10 cellular contexts compared by ENCODE assay signal in the genomic region with DNA sequence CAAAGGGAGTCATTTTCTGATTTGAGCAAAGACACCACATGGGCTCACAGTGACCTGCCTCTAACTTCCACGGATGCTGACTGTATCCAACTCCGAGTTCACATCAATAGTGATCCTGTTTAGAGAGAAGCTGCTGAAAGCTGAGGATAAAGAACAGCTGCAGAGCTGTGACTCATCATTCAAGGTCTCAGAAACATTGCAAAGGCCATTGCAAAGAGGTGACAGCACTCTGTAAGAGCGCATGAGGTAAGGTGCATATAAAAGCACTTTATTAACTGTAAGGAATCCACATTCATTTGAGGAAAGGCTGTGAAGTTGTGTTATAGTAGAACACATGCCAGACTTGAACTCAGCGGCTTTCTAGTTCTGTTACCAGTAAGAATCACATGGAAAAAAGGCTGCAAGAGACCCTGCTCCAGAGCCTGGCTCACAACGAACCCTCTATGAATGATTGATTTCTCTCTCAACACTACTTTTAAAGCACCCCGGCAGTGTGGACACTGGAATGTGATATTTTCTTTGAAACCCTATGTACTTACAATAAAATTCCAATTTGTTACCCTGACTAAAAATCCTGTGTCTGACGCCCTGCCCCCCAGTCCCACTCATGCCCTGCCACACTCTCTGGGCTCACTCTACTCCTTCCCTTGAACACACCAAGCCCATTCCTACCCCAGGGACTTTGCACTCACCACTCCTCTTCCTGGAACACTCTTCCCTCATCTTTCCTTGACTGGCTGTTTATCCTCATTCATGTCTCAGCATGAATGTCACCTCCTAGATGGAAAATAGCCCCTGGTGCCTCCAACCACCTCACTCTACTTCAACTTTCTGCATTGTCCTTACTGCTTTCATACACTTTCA.
A peak's percentile ranks its signal among the peaks of the same experiment; 100 is the strongest.
DNase-seq lines count a peak whose midpoint lies in the region; ATAC-seq and TF ChIP-seq lines count a peak whose summit lies in the region.
"Had no signal": no experiment of that assay in that cellular context is flagged by ENCODE, and none has a peak within 500 bp of the region (broad histone marks: within the 10 kb centered on the region; RNA-seq: fewer than 3 reads in every experiment).

No MANE protein-coding gene starts in this region.

- peak; percentile 75 for DNase-seq in DMS53 treated with DMSO at 0.1 percent for 48 hours (lab: John Stamatoyannopoulos, UW; ENCODE audit: unreplicated experiment)
- peak; percentile 5 for DNase-seq in NCI-H2227 (lab: John Stamatoyannopoulos, UW; ENCODE audit: unreplicated experiment)
- DNase-seq in mucosa of descending colon: peak in 1 of 3 donors; percentile 64
- DNase-seq in CD4-positive, alpha-beta T cell: no peak
- no peak for DNase-seq in NCI-H1436 (lab: John Stamatoyannopoulos, UW)
- DNase-seq in NCI-H1417 treated with DMSO at 0.1 percent for 48 hours (lab: John Stamatoyannopoulos, UW): no peak
- DNase-seq: aorta had no signal

- CTCF ChIA-PET in CD4-positive, alpha-beta T cell (lab: Charles Lee): no interaction called here

- peaks cover 5% of the 10 kb centered on the region for H3K27me3 Mint-ChIP-seq in CD4-positive, alpha-beta T cell
- H3K27me3 Mint-ChIP-seq: stimulated activated naive CD8-positive, alpha-beta T cell treated with anti-CD3 and anti-CD28 coated beads, Interleukin-15, Interleukin-2, amounts not matched to agents 100 ng/mL and 50 ng/mL, for 24 hours had no signal

- H3K4me3 ChIP-seq in duodenal mucosa (ENCODE audit: low read depth in 1 of 2, low read length in 2 of 2): peak overlapping the region; percentile 10 to 17
- H3K4me3 ChIP-seq in mucosa of descending colon: no peak overlapping the region

- H3K9me3 ChIP-seq in duodenal mucosa (ENCODE audit: control insufficient read depth in 1 of 2, low read length in 2 of 2) (no peaks in the 10 kb centered on the region), mucosa of descending colon (no peaks in the 10 kb centered on the region)
- H3K9me3 ChIP-seq in CD4-positive, alpha-beta T cell (ENCODE audit: control insufficient read depth, low read length): no peaks in the 10 kb centered on the region

- H3K9ac ChIP-seq in duodenal mucosa (ENCODE audit: low read depth in 1 of 2, low read length in 2 of 2): no peak overlapping the region

- intact Hi-C loops in mucosa of descending colon (cut with DNase I, micrococcal nuclease): no loop called here
- intact Hi-C loops in CD4-positive, alpha-beta T cell (cut with DNase I, micrococcal nuclease): no loop called here

- ATAC-seq in mucosa of descending colon: peak; percentile 81
- no peak for ATAC-seq in CD4-positive, alpha-beta T cell (ENCODE audit: poor library complexity)
- no peak for ATAC-seq in GM21526 (IDR thresholded peaks at IDR 0.05; ENCODE audit: low FRiP score, unreplicated experiment)

- H3K4me1 ChIP-seq in duodenal mucosa (ENCODE audit: control insufficient read depth in 1 of 2, insufficient read depth in 2 of 2, low read length in 2 of 2) (peaks cover 20 to 22% of the 10 kb centered on the region in 2 donors), mucosa of descending colon (ENCODE audit: low read depth) (peaks cover 17% of the 10 kb centered on the region)

- POLR2A ChIA-PET in CD4-positive, alpha-beta T cell (lab: Charles Lee): no interaction called here

- TF ChIP-seq CTCF in mucosa of descending colon (IDR thresholded peaks at IDR 0.05): no peak
- no peak for TF ChIP-seq CTCF in CD4-positive, alpha-beta T cell (IDR thresholded peaks at IDR 0.05)

- H3K4me3 Mint-ChIP-seq in CD4-positive, alpha-beta T cell: no peak overlapping the region
- H3K4me3 Mint-ChIP-seq: stimulated activated naive CD8-positive, alpha-beta T cell treated with anti-CD3 and anti-CD28 coated beads, Interleukin-15, Interleukin-2, amounts not matched to agents 100 ng/mL and 50 ng/mL, for 24 hours had no signal

- H3K36me3 ChIP-seq in duodenal mucosa (ENCODE audit: control insufficient read depth in 1 of 2, insufficient read depth in 2 of 2, low read length in 2 of 2) (no peaks in the 10 kb centered on the region), mucosa of descending colon (ENCODE audit: low read depth) (no peaks in the 10 kb centered on the region)

- H3K27ac ChIP-seq in duodenal mucosa (ENCODE audit: low read depth, low read length): no peak overlapping the region
- H3K27ac ChIP-seq in CD4-positive, alpha-beta T cell (ENCODE audit: low read depth, low read length): no peak overlapping the region

- no peaks in the 10 kb centered on the region for H3K36me3 Mint-ChIP-seq in CD4-positive, alpha-beta T cell (ENCODE audit: low read depth)

- no peaks in the 10 kb centered on the region for H3K9me3 Mint-ChIP-seq in CD4-positive, alpha-beta T cell
- H3K9me3 Mint-ChIP-seq: stimulated activated naive CD8-positive, alpha-beta T cell treated with anti-CD3 and anti-CD28 coated beads, Interleukin-15, Interleukin-2, amounts not matched to agents 100 ng/mL and 50 ng/mL, for 24 hours had no signal

- no peaks in the 10 kb centered on the region for H3K4me1 Mint-ChIP-seq in CD4-positive, alpha-beta T cell (ENCODE audit: low read depth)

- no peaks in the 10 kb centered on the region for H3K27me3 ChIP-seq in duodenal mucosa (ENCODE audit: control insufficient read depth in 1 of 2, insufficient read depth in 2 of 2, low read length in 2 of 2)
- H3K27me3 ChIP-seq in CD4-positive, alpha-beta T cell (ENCODE audit: control insufficient read depth, insufficient read depth, low read length): no peaks in the 10 kb centered on the region

- no peak overlapping the region for H3K27ac Mint-ChIP-seq in CD4-positive, alpha-beta T cell
- H3K27ac Mint-ChIP-seq: stimulated activated naive CD8-positive, alpha-beta T cell treated with anti-CD3 and anti-CD28 coated beads, Interleukin-15, Interleukin-2, amounts not matched to agents 100 ng/mL and 50 ng/mL, for 24 hours had no signal

Comparison
In these comparisons a context has a peak if more than half of its experiments do, and no peak if none do; other contexts are left out.
1. DNase-seq: peak in DMS53 treated with DMSO at 0.1 percent for 48 hours (single experiment) and NCI-H2227 (single experiment); none in CD4-positive, alpha-beta T cell (0 of 10), NCI-H1436 (single experiment) and NCI-H1417 treated with DMSO at 0.1 percent for 48 hours (single experiment).